1 cellular context compared by ENCODE assay signal in the genomic region with DNA sequence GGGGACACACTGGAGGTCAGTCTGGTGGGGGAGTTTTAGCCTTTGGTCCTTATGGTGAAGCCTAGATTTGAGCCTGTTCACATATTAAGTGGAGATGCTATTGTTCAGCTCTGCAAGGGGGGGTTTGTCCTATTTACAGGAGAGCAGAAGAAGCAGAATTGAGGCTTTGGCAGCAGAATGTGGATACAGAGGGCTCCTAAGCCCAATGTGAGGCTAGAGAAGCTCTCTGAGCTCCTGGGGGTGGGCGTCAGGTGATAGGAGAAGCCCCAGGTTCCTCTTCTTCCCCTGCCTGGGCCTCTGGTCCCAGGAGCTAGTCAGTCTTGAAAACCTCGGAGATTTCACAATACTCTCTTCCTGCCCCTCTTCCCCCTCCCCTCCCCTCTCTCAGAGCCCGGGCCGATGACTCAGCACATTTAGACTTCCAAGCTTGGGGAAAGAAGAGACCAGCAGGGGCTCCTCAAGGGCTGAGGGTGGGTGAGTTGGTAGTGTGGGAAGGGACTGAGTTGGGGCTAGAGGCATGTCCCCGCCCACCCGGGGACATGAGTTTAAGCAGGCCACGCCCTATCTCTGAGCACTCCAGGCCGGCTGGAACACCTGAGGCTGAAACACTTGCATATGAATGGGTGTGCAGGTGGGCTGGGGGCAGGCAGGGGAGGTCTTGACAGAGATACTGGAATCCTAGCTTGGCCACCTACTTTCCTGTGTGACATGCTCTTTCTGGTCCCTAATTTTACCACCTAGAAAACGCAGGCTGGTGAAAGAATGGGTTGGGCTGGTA.
TF ChIP-seq lines count a peak whose summit lies in the region.

No MANE protein-coding gene starts in this region.

TF ChIP-seq in K562, 482 proteins besides CTCF, POLR2A, EP300 and RAD21 (continues in another document):
- TF ChIP-seq KDM1A (IDR thresholded peaks at IDR 0.05) (peak in 1 of 2 experiments; percentile 23; a peak in 1 of 4 replicates), SP1 (CRISPR knock-in tag; IDR thresholded peaks at IDR 0.05) (0 out of 2 replicates have a peak, but pooled peaks have one; percentile 19), ETV1 (tag; conservative IDR thresholded peaks at IDR 0.05; ENCODE audit: low read depth) (peak; percentile 72; the same call in 1 of the 2 replicates), NFE2 (IDR thresholded peaks at IDR 0.05; ENCODE audit: low read depth) (peak; percentile 98), ARHGAP35 (IDR thresholded peaks at IDR 0.05; ENCODE audit: partially characterized antibody) (no peak), FOXK2 (conservative IDR thresholded peaks at IDR 0.05 in 1 of 2, IDR thresholded peaks at IDR 0.05 in 1 of 2; ENCODE audit: low read depth in 2 of 2) (0 out of 4 replicates have a peak, but pooled peaks of 1 of the 2 experiments have one; percentile 42), EP400 (IDR thresholded peaks at IDR 0.05) (peak; percentile 56; the same call in 1 of the 2 replicates), NBN (IDR thresholded peaks at IDR 0.05; ENCODE audit: low read depth) (0 out of 2 replicates have a peak, but pooled peaks have one; percentile 46), JUN (IDR thresholded peaks at IDR 0.05; ENCODE audit: borderline replicate concordance, low read depth, low read length) (peak; percentile 63; the same call in 1 of the 2 replicates), JUN (CRISPR knock-in tag; IDR thresholded peaks at IDR 0.05; ENCODE audit: borderline replicate concordance) (no peak), SIN3A (IDR thresholded peaks at IDR 0.05; ENCODE audit: borderline replicate concordance in 2 of 2, control insufficient read depth in 1 of 2, low read depth in 2 of 2, low read length in 2 of 2) (peak in 1 of 2 experiments; percentile 23; a peak in 1 of 4 replicates), ELF1 (tag; IDR thresholded peaks at IDR 0.05) (peak; percentile 53; the same call in 1 of the 2 replicates), BHLHE40 (IDR thresholded peaks at IDR 0.05; ENCODE audit: low read length) (no peak), MAFK (IDR thresholded peaks at IDR 0.05; ENCODE audit: low read length) (peak; percentile 98), VEZF1 (CRISPR knock-in tag; IDR thresholded peaks at IDR 0.05) (peak; percentile 96), SMARCE1 (IDR thresholded peaks at IDR 0.05) (peak; percentile 70), ATF3 (IDR thresholded peaks at IDR 0.05) (peak; percentile 84), ATF3 (CRISPR knock-in tag; conservative IDR thresholded peaks at IDR 0.05) (no peak), TOE1 (IDR thresholded peaks at IDR 0.05; ENCODE audit: borderline replicate concordance) (peak; percentile 39; the same call in 1 of the 2 replicates), TOE1 (CRISPR knock-in tag; IDR thresholded peaks at IDR 0.05; ENCODE audit: borderline replicate concordance, low read depth) (no peak), ZNF830 (CRISPR knock-in tag; IDR thresholded peaks at IDR 0.05) (no peak), HCFC1 (IDR thresholded peaks at IDR 0.05; ENCODE audit: low read depth, low read length) (0 out of 2 replicates have a peak, but pooled peaks have one; percentile 6), CBFA2T3 (IDR thresholded peaks at IDR 0.05) (peak; percentile 40), ZNF347 (CRISPR knock-in tag; IDR thresholded peaks at IDR 0.05; ENCODE audit: low read depth) (no peak), ZNF766 (CRISPR knock-in tag; conservative IDR thresholded peaks at IDR 0.05) (0 out of 2 replicates have a peak, but pooled peaks have one; percentile 19), SMARCC2 (IDR thresholded peaks at IDR 0.05; ENCODE audit: low read depth) (peak; percentile 46; the same call in 1 of the 2 replicates), NCOR1 (IDR thresholded peaks at IDR 0.05) (peak; percentile 49; the same call in 1 of the 2 replicates), SMARCA4 (IDR thresholded peaks at IDR 0.05) (peak; percentile 79), ARID1B (IDR thresholded peaks at IDR 0.05) (peak; percentile 76), CREM (IDR thresholded peaks at IDR 0.05; ENCODE audit: low read depth) (0 out of 2 replicates have a peak, but pooled peaks have one; percentile 13), LEF1 (IDR thresholded peaks at IDR 0.05) (peak; percentile 27; the same call in 1 of the 2 replicates), CEBPB (tag; IDR thresholded peaks at IDR 0.05) (peak; percentile 99), FOSL1 (tag; conservative IDR thresholded peaks at IDR 0.05) (peak; percentile 70), ZFP30 (CRISPR knock-in tag; IDR thresholded peaks at IDR 0.05; ENCODE audit: borderline replicate concordance) (no peak), STAT6 (CRISPR knock-in tag; IDR thresholded peaks at IDR 0.05) (no peak), RFX5 (IDR thresholded peaks at IDR 0.05; ENCODE audit: low read depth, low read length) (no peak), BACH1 (tag; IDR thresholded peaks at IDR 0.05) (peak; percentile 99), NEUROD1 (IDR thresholded peaks at IDR 0.05; ENCODE audit: borderline replicate concordance, low read depth, low read length, partially characterized antibody) (peak; percentile 67), MYNN (IDR thresholded peaks at IDR 0.05) (peak; percentile 81), MYNN (CRISPR knock-in tag; IDR thresholded peaks at IDR 0.05) (no peak), RBM17 (IDR thresholded peaks at IDR 0.05; ENCODE audit: borderline replicate concordance, low read depth, low read length) (no peak), SOX6 (IDR thresholded peaks at IDR 0.05) (peak; percentile 37; the same call in 1 of the 2 replicates), ZBTB7A (IDR thresholded peaks at IDR 0.05; ENCODE audit: borderline replicate concordance, control insufficient read depth, low read depth, low read length) (peak; percentile 85), ZNF696 (CRISPR knock-in tag; conservative IDR thresholded peaks at IDR 0.05) (no peak), HDAC1 (IDR thresholded peaks at IDR 0.05) (peak in 1 of 2 experiments; percentile 34; a peak in 2 of 4 replicates), DPF2 (IDR thresholded peaks at IDR 0.05) (peak; percentile 81), TRIM24 (IDR thresholded peaks at IDR 0.05) (peak in 1 of 2 experiments; percentile 69; a peak in 2 of 4 replicates), ARNT (IDR thresholded peaks at IDR 0.05) (0 out of 4 replicates have a peak, but pooled peaks of 1 of the 2 experiments have one; percentile 53), SIRT6 (IDR thresholded peaks at IDR 0.05; ENCODE audit: low read depth, low read length) (no peak), HDAC3 (IDR thresholded peaks at IDR 0.05; ENCODE audit: borderline replicate concordance, partially characterized antibody) (peak; percentile 32)
- TF ChIP-seq, protein P1, sequence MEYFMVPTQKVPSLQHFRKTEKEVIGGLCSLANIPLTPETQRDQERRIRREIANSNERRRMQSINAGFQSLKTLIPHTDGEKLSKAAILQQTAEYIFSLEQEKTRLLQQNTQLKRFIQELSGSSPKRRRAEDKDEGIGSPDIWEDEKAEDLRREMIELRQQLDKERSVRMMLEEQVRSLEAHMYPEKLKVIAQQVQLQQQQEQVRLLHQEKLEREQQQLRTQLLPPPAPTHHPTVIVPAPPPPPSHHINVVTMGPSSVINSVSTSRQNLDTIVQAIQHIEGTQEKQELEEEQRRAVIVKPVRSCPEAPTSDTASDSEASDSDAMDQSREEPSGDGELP (CRISPR knock-in tag; IDR thresholded peaks at IDR 0.05; ENCODE audit: borderline replicate concordance) = peak; percentile 16; the same call in 1 of the 2 replicates
- TF ChIP-seq, protein P2, sequence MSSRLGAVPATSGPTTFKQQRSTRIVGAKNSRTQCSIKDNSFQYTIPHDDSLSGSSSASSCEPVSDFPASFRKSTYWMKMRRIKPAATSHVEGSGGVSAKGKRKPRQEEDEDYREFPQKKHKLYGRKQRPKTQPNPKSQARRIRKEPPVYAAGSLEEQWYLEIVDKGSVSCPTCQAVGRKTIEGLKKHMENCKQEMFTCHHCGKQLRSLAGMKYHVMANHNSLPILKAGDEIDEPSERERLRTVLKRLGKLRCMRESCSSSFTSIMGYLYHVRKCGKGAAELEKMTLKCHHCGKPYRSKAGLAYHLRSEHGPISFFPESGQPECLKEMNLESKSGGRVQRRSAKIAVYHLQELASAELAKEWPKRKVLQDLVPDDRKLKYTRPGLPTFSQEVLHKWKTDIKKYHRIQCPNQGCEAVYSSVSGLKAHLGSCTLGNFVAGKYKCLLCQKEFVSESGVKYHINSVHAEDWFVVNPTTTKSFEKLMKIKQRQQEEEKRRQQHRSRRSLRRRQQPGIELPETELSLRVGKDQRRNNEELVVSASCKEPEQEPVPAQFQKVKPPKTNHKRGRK (tag; IDR thresholded peaks at IDR 0.05) = no peak
- TF ChIP-seq, protein P3, sequence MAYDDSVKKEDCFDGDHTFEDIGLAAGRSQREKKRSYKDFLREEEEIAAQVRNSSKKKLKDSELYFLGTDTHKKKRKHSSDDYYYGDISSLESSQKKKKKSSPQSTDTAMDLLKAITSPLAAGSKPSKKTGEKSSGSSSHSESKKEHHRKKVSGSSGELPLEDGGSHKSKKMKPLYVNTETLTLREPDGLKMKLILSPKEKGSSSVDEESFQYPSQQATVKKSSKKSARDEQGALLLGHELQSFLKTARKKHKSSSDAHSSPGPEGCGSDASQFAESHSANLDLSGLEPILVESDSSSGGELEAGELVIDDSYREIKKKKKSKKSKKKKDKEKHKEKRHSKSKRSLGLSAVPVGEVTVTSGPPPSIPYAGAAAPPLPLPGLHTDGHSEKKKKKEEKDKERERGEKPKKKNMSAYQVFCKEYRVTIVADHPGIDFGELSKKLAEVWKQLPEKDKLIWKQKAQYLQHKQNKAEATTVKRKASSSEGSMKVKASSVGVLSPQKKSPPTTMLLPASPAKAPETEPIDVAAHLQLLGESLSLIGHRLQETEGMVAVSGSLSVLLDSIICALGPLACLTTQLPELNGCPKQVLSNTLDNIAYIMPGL (CRISPR knock-in tag; IDR thresholded peaks at IDR 0.05) = no peak
- TF ChIP-seq, protein P4, sequence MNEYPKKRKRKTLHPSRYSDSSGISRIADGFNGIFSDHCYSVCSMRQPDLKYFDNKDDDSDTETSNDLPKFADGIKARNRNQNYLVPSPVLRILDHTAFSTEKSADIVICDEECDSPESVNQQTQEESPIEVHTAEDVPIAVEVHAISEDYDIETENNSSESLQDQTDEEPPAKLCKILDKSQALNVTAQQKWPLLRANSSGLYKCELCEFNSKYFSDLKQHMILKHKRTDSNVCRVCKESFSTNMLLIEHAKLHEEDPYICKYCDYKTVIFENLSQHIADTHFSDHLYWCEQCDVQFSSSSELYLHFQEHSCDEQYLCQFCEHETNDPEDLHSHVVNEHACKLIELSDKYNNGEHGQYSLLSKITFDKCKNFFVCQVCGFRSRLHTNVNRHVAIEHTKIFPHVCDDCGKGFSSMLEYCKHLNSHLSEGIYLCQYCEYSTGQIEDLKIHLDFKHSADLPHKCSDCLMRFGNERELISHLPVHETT (CRISPR knock-in tag; conservative IDR thresholded peaks at IDR 0.05 in 1 of 2, IDR thresholded peaks at IDR 0.05 in 1 of 2) = peak in 1 of 2 experiments; percentile 39; a peak in 1 of 4 replicates
- TF ChIP-seq, protein P5, sequence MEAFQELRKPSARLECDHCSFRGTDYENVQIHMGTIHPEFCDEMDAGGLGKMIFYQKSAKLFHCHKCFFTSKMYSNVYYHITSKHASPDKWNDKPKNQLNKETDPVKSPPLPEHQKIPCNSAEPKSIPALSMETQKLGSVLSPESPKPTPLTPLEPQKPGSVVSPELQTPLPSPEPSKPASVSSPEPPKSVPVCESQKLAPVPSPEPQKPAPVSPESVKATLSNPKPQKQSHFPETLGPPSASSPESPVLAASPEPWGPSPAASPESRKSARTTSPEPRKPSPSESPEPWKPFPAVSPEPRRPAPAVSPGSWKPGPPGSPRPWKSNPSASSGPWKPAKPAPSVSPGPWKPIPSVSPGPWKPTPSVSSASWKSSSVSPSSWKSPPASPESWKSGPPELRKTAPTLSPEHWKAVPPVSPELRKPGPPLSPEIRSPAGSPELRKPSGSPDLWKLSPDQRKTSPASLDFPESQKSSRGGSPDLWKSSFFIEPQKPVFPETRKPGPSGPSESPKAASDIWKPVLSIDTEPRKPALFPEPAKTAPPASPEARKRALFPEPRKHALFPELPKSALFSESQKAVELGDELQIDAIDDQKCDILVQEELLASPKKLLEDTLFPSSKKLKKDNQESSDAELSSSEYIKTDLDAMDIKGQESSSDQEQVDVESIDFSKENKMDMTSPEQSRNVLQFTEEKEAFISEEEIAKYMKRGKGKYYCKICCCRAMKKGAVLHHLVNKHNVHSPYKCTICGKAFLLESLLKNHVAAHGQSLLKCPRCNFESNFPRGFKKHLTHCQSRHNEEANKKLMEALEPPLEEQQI (IDR thresholded peaks at IDR 0.05) = no peak
